ENCODE assay signal across 1 cellular context in genomic region chr15:99247063-99247462, GRCh38.
TF ChIP-seq lines count a peak whose summit lies in the region.

No MANE protein-coding gene starts in this region.

TF ChIP-seq in WTC11, 78 proteins besides CTCF, POLR2A, EP300 and RAD21:
- no peak for TF ChIP-seq HMGXB4 (CRISPR knock-in tag; IDR thresholded peaks at IDR 0.05)
- no peak for TF ChIP-seq CREM (CRISPR knock-in tag; IDR thresholded peaks at IDR 0.05)
- TF ChIP-seq GRHL2 (CRISPR knock-in tag; IDR thresholded peaks at IDR 0.05; ENCODE audit: insufficient replicate concordance, severe bottlenecking) = no peak
- no peak for TF ChIP-seq JUN (CRISPR knock-in tag; IDR thresholded peaks at IDR 0.05)
